In genomic region chr10:70233109-70233938, GRCh38 we compare ENCODE assay signal across 8 cellular contexts. TPM values are rescaled to one million over a fixed set of nuclear protein-coding genes. Genes with fewer than 3 reads are reported as not detected.
DNase-seq lines count a peak whose midpoint lies in the region; ATAC-seq and TF ChIP-seq lines count a peak whose summit lies in the region.

PPA1 (minus strand) TSS chr10:70233429; CDS start chr10:70233327, 102 bp downstream.

- DNase-seq in DMS 273 (lab: John Stamatoyannopoulos, UW; ENCODE audit: unreplicated experiment): peak; percentile 98
- peak; percentile 92 for DNase-seq in HuH-7.5 (ENCODE audit: low spot score)
- peak; percentile 100 for DNase-seq in activated T-cell treated with anti-CD3 and anti-CD28 coated beads for 1 hour (ENCODE audit: low read depth)
- peak; percentile 98 for DNase-seq in epidermal melanocyte (ENCODE audit: insufficient read length, low spot score)
- peak; percentile 94 to 98 for DNase-seq in stimulated activated CD8-positive, alpha-beta memory T cell treated with anti-CD3 and anti-CD28 coated beads, Interleukin-4, amount 100 ng/mL, for 1 hour (ENCODE audit: low read depth in 2 of 2, low spot score in 1 of 2)

- peak within 1 kb of the TSS; percentile 76 for H3K4me2 ChIP-seq in OCI-LY3 (ENCODE audit: low read length)

- peaks cover 10% of the 10 kb centered on the region for H4K20me1 ChIP-seq in OCI-LY3 (ENCODE audit: insufficient read depth, low read length)

- ATAC-seq in GM21515 (IDR thresholded peaks at IDR 0.05; ENCODE audit: unreplicated experiment): peak; percentile 83

- peaks cover 48% of the 10 kb centered on the region for H3K79me2 ChIP-seq in OCI-LY3 (ENCODE audit: low read length)

- H3K4me1 ChIP-seq in OCI-LY3 (ENCODE audit: low read length): peaks cover 13% of the 10 kb centered on the region
- H3K4me1 ChIP-seq in mononuclear cell (ENCODE audit: insufficient read depth, low read length): peaks cover 19% of the 10 kb centered on the region

- no peaks in the 10 kb centered on the region for H3K27me3 ChIP-seq in OCI-LY3 (ENCODE audit: low read depth, low read length)
- no peaks in the 10 kb centered on the region for H3K27me3 ChIP-seq in mononuclear cell (ENCODE audit: insufficient read depth, low read length)

- H3K27ac ChIP-seq in OCI-LY3 (ENCODE audit: low read length): peak within 1 kb of the TSS; percentile 53

- peak within 1 kb of the TSS; percentile 87 for H2AFZ ChIP-seq in OCI-LY3 (ENCODE audit: low read depth, low read length)

- peak within 1 kb of the TSS; percentile 84 for H3K9ac ChIP-seq in OCI-LY3 (ENCODE audit: low read length)

- peak; percentile 19; the same call in 1 of the 2 replicates for TF ChIP-seq CTCF in OCI-LY3 (IDR thresholded peaks at IDR 0.05; ENCODE audit: low read depth, low read length)

- H3K9me3 ChIP-seq in OCI-LY3 (ENCODE audit: insufficient read depth, low read length) (no peaks in the 10 kb centered on the region), mononuclear cell (ENCODE audit: low read depth, low read length) (no peaks in the 10 kb centered on the region)

- H3K4me3 ChIP-seq in OCI-LY3 (ENCODE audit: low read length) (peak within 1 kb of the TSS; percentile 93), mononuclear cell (ENCODE audit: low read length) (peak within 1 kb of the TSS; percentile 79)

- H3K36me3 ChIP-seq in OCI-LY3 (replicated peaks; ENCODE audit: low read depth, low read length): peaks cover 6% of the 10 kb centered on the region

RNA-seq across cellular contexts. Expression of gene PPA1, which starts in this region (rescaled TPM):
- total RNA-seq in mononuclear cell: 133 TPM

Comparison
In these comparisons a context has a peak if more than half of its experiments do, and no peak if none do; other contexts are left out.
1. Peak in every context shown above with its lines: DNase-seq, ATAC-seq, H3K4me3 ChIP-seq and H3K27ac ChIP-seq.